Comparison of ENCODE assay signal across 12 cellular contexts in the genomic region with DNA sequence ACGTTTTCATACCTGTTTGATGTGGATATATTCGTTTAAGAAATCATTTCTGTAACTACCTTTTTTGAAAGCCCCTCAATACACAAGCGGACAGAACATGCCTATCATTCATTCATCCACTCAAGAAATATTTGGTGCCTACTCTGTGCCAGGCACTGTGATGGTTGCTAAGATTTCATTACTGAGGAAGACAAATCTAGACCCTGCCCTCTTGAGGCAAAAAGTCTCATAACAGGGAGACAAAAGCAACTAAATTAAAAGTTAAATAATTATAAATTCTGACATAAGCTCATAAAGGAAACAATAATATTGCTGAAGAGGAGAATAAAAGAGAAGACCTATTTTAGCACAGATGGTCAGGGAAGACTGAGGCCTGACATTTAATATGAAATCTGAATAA.
DNase-seq lines count a peak whose midpoint lies in the region; ATAC-seq and TF ChIP-seq lines count a peak whose summit lies in the region.
"Had no signal": no experiment of that assay in that cellular context is flagged by ENCODE, and none has a peak within 500 bp of the region (broad histone marks: within the 10 kb centered on the region; RNA-seq: fewer than 3 reads in every experiment).

No MANE protein-coding gene starts in this region.

- H2AFZ ChIP-seq in mesenchymal stem cell (ENCODE audit: low read depth, low read length) = no peak overlapping the region

- H3K4me2 ChIP-seq in mesenchymal stem cell (ENCODE audit: low read length, poor library complexity, severe bottlenecking) = no peak overlapping the region

- H3K79me1 ChIP-seq in mesenchymal stem cell (replicated peaks; ENCODE audit: low read length, poor library complexity, severe bottlenecking) = no peaks in the 10 kb centered on the region

- H2BK15ac ChIP-seq in mesenchymal stem cell (ENCODE audit: low read depth, poor library complexity, severe bottlenecking) = no peak overlapping the region

- 88% methylated on average over 1 of the region's 3 CpGs for WGBS in mesenchymal stem cell

- H3K9me3 ChIP-seq in mesenchymal stem cell (ENCODE audit: control insufficient read depth, low read length) (no peaks in the 10 kb centered on the region), gastrocnemius medialis (no peaks in the 10 kb centered on the region)

- H2BK12ac ChIP-seq in mesenchymal stem cell (ENCODE audit: low read length in 2 of 2) = no peak overlapping the region

- H3K4me1 ChIP-seq in mesenchymal stem cell (ENCODE audit: control insufficient read depth, insufficient read depth, low read depth, low read length) (no peaks in the 10 kb centered on the region), gastrocnemius medialis (no peaks in the 10 kb centered on the region)

- no peak overlapping the region for H3K14ac ChIP-seq in mesenchymal stem cell (ENCODE audit: low read length in 2 of 2)

- no peak overlapping the region for H2BK120ac ChIP-seq in mesenchymal stem cell (ENCODE audit: low read depth, low read length)

- H3K18ac ChIP-seq in mesenchymal stem cell (ENCODE audit: low read depth in 1 of 2, low read length in 2 of 2) = no peak overlapping the region

- no peak overlapping the region for H3K4me3 ChIP-seq in Jurkat, Clone E6-1 (ENCODE audit: low read length)
- H3K4me3 ChIP-seq in astrocyte of the spinal cord (ENCODE audit: low read depth, low read length) (no peak overlapping the region), mesenchymal stem cell (ENCODE audit: insufficient read depth in 1 of 2, low read depth in 1 of 2, low read length in 2 of 2) (no peak overlapping the region), gastrocnemius medialis (no peak overlapping the region)

- H3K4ac ChIP-seq in mesenchymal stem cell (ENCODE audit: low read depth in 1 of 2, low read length in 2 of 2) = no peak overlapping the region

- H3K27ac ChIP-seq in mesenchymal stem cell (ENCODE audit: low read length, poor library complexity, severe bottlenecking) (no peak overlapping the region), gastrocnemius medialis (no peak overlapping the region)

- ATAC-seq in gastrocnemius medialis = no peak
- no peak for ATAC-seq in HG02970 (IDR thresholded peaks at IDR 0.05; ENCODE audit: low FRiP score, unreplicated experiment)
- ATAC-seq: naive thymus-derived CD4-positive, alpha-beta T cell had no signal

- H3K36me3 ChIP-seq in mesenchymal stem cell (ENCODE audit: control insufficient read depth in 1 of 2, insufficient read depth in 2 of 2, low read depth in 1 of 2, low read length in 2 of 2) = no peaks in the 10 kb centered on the region
- no peaks in the 10 kb centered on the region for H3K36me3 ChIP-seq in gastrocnemius medialis

- no peak overlapping the region for H2BK5ac ChIP-seq in mesenchymal stem cell (ENCODE audit: low read depth, low read length, poor library complexity, severe bottlenecking)

- H3K23ac ChIP-seq in mesenchymal stem cell (ENCODE audit: low read length in 2 of 2) = no peak overlapping the region

- DNase-seq in DMS114 treated with DMSO at 0.1 percent for 48 hours (lab: John Stamatoyannopoulos, UW; ENCODE audit: unreplicated experiment) = peak; percentile 5
- peak; percentile 4 for DNase-seq in Jurkat, Clone E6-1 (ENCODE audit: low read depth, low spot score)
- peak; percentile 18 for DNase-seq in astrocyte of the spinal cord (ENCODE audit: low read depth, low spot score)
- DNase-seq in mesenchymal stem cell = peak; percentile 23
- DNase-seq in GM19238 (ENCODE audit: insufficient read length, low spot score) = no peak
- DNase-seq in DMS79 treated with DMSO at 0.1 percent for 48 hours (lab: John Stamatoyannopoulos, UW) = no peak
- no peak for DNase-seq in gastrocnemius medialis
- DNase-seq: activated CD8-positive, alpha-beta memory T cell treated with anti-CD3 and anti-CD28 coated beads, Interleukin-2, amount 50 U/mL, for 4 hours; hippocampal formation; naive thymus-derived CD4-positive, alpha-beta T cell; stimulated activated naive CD4-positive, alpha-beta T cell had no signal

- no peak overlapping the region for H4K8ac ChIP-seq in mesenchymal stem cell (ENCODE audit: low read length)

- peak; percentile 41 for TF ChIP-seq CTCF in astrocyte of the spinal cord (IDR thresholded peaks at IDR 0.05; ENCODE audit: low read depth, low read length)
- no peak for TF ChIP-seq CTCF in gastrocnemius medialis (IDR thresholded peaks at IDR 0.05 in 4 of 5, conservative IDR thresholded peaks at IDR 0.05 in 1 of 5)

- TF ChIP-seq POLR2A in gastrocnemius medialis (IDR thresholded peaks at IDR 0.05) = no peak

- in situ Hi-C loops in astrocyte of the spinal cord (cut with HindIII; ENCODE audit: low sequenced_read_pairs) = no loop called here
- in situ Hi-C loops in gastrocnemius medialis (cut with MboI; ENCODE audit: low sequenced_read_pairs in 4 of 4) = no loop called here

- H3K27me3 ChIP-seq in mesenchymal stem cell (ENCODE audit: control insufficient read depth in 1 of 2, insufficient read depth in 1 of 2, low read length in 2 of 2) (no peaks in the 10 kb centered on the region), gastrocnemius medialis (no peaks in the 10 kb centered on the region)

- no peak overlapping the region for H2AK5ac ChIP-seq in mesenchymal stem cell (ENCODE audit: low read length, severe bottlenecking)

- H4K91ac ChIP-seq in mesenchymal stem cell (ENCODE audit: low read length) = no peak overlapping the region

- H3K9ac ChIP-seq in mesenchymal stem cell (ENCODE audit: low read length) = no peak overlapping the region

- intact Hi-C loops in gastrocnemius medialis (cut with DNase I; ENCODE audit: low total_unique reads) = no loop called here

Comparison
In these comparisons a context has a peak if more than half of its experiments do, and no peak if none do; other contexts are left out.
1. DNase-seq: peak in DMS114 treated with DMSO at 0.1 percent for 48 hours (single experiment), Jurkat, Clone E6-1 (single experiment), astrocyte of the spinal cord (single experiment) and mesenchymal stem cell (single experiment); none in GM19238 (single experiment), DMS79 treated with DMSO at 0.1 percent for 48 hours (single experiment) and gastrocnemius medialis (0 of 2).